In genomic region chr17:2174471-2175293, GRCh38 we compare ENCODE assay signal across 8 cellular contexts.
A peak's percentile ranks its signal among the peaks of the same experiment; 100 is the strongest.
DNase-seq lines count a peak whose midpoint lies in the region; ATAC-seq and TF ChIP-seq lines count a peak whose summit lies in the region.

No MANE protein-coding gene starts in this region.

- ATAC-seq in omental fat pad (ENCODE audit: low FRiP score) (peak; percentile 11), HG02678 (IDR thresholded peaks at IDR 0.05; ENCODE audit: unreplicated experiment) (no peak)

- peak; percentile 82 for DNase-seq in AG10803 (ENCODE audit: low read depth)
- DNase-seq in RPMI7951 (ENCODE audit: low read depth) = peak; percentile 95
- DNase-seq in fibroblast of gingiva (ENCODE audit: low read depth) = peak; percentile 88
- no peak for DNase-seq in omental fat pad (ENCODE audit: low spot score)
- DNase-seq in HT-29 (ENCODE audit: low spot score) = no peak
- DNase-seq in middle frontal gyrus (ENCODE audit: extremely low spot score, low spot score) = no peak
- DNase-seq in NCI-H1105 treated with DMSO at 0.1 percent for 48 hours (lab: John Stamatoyannopoulos, UW) = no peak

- TF ChIP-seq CTCF in AG10803 (conservative IDR thresholded peaks at IDR 0.05; ENCODE audit: low read length) (peak; percentile 15; the same call in 1 of the 2 replicates), omental fat pad (IDR thresholded peaks at IDR 0.05) (no peak)

- peak overlapping the region; percentile 9 for H3K4me3 ChIP-seq in AG10803 (ENCODE audit: low read length)

Comparison
In these comparisons a context has a peak if more than half of its experiments do, and no peak if none do; other contexts are left out.
1. DNase-seq: peak in AG10803 (single experiment), RPMI7951 (single experiment) and fibroblast of gingiva (single experiment); none in omental fat pad (single experiment), HT-29 (single experiment), middle frontal gyrus (single experiment) and NCI-H1105 treated with DMSO at 0.1 percent for 48 hours (single experiment).